ENCODE assay signal across 1 cellular context in genomic region chr1:108140177-108140576, GRCh38.
A peak's percentile ranks its signal among the peaks of the same experiment; 100 is the strongest.
TF ChIP-seq lines count a peak whose summit lies in the region.

No MANE protein-coding gene starts in this region.

TF ChIP-seq in K562, 482 proteins besides CTCF, POLR2A, EP300 and RAD21 (continued from another document):
- TF ChIP-seq RNF219 (CRISPR knock-in tag; IDR thresholded peaks at IDR 0.05) (no peak), ARID1B (IDR thresholded peaks at IDR 0.05) (peak; percentile 85), MEIS2 (IDR thresholded peaks at IDR 0.05; ENCODE audit: partially characterized antibody) (peak; percentile 38), TAF7 (tag; IDR thresholded peaks at IDR 0.05) (no peak), ZNF740 (CRISPR knock-in tag; IDR thresholded peaks at IDR 0.05) (no peak), ZNF740 (tag; IDR thresholded peaks at IDR 0.05) (no peak), MEF2D (tag; conservative IDR thresholded peaks at IDR 0.05; ENCODE audit: low read depth) (peak; percentile 77; the same call in 1 of the 2 replicates), RERE (CRISPR knock-in tag; IDR thresholded peaks at IDR 0.05; ENCODE audit: borderline replicate concordance) (no peak), KDM4B (IDR thresholded peaks at IDR 0.05; ENCODE audit: borderline replicate concordance in 2 of 2, low read depth in 1 of 2) (no peak)
